In the genomic region with DNA sequence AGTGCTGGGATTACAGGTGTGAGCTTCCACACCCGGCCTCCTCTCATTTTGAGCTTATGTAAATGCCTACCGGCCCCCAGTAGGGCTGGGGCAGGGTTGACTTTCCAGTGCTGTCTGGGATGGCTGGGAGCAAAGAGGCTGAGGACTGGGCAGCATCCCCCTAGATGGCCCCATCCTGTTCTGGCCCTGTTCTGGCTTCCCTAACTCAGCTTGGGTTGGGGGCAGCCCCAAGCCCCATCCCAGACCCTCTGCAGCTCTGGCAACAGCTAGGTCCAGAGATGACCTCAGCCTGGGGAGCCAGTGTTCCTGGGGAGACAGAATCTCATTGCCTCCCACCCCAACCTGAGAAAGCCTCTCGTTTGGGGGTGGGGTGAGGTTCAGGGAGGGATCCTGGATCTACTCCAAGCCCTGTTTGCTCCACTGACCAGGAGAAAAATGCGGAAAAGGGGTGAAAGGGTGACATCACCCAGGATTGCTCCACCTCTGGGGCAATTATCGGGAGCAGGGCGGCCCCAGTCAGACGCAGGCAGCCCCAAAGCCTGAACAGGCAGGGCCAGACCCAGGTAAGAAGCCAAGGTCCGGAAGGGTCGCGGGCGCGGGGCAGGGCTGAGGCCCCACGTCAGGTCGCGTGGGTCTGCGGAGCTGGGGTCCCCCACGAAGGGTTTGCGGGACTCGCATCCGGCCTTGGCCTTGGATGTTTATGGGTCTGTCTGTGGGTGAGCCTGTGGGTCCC, we compare ENCODE assay signal across 1 cellular context.
TF ChIP-seq lines count a peak whose summit lies in the region.

A gene with protein sequence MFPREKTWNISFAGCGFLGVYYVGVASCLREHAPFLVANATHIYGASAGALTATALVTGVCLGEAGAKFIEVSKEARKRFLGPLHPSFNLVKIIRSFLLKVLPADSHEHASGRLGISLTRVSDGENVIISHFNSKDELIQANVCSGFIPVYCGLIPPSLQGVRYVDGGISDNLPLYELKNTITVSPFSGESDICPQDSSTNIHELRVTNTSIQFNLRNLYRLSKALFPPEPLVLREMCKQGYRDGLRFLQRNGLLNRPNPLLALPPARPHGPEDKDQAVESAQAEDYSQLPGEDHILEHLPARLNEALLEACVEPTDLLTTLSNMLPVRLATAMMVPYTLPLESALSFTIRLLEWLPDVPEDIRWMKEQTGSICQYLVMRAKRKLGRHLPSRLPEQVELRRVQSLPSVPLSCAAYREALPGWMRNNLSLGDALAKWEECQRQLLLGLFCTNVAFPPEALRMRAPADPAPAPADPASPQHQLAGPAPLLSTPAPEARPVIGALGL (plus strand): TSS at position 519 of the 733 bp plus-strand sequence. CDS start 805 bp downstream, outside the sequence.

TF ChIP-seq in K562, 482 proteins besides CTCF, POLR2A, EP300 and RAD21 (continued from another document and continues in another):
- TF ChIP-seq, protein P1, sequence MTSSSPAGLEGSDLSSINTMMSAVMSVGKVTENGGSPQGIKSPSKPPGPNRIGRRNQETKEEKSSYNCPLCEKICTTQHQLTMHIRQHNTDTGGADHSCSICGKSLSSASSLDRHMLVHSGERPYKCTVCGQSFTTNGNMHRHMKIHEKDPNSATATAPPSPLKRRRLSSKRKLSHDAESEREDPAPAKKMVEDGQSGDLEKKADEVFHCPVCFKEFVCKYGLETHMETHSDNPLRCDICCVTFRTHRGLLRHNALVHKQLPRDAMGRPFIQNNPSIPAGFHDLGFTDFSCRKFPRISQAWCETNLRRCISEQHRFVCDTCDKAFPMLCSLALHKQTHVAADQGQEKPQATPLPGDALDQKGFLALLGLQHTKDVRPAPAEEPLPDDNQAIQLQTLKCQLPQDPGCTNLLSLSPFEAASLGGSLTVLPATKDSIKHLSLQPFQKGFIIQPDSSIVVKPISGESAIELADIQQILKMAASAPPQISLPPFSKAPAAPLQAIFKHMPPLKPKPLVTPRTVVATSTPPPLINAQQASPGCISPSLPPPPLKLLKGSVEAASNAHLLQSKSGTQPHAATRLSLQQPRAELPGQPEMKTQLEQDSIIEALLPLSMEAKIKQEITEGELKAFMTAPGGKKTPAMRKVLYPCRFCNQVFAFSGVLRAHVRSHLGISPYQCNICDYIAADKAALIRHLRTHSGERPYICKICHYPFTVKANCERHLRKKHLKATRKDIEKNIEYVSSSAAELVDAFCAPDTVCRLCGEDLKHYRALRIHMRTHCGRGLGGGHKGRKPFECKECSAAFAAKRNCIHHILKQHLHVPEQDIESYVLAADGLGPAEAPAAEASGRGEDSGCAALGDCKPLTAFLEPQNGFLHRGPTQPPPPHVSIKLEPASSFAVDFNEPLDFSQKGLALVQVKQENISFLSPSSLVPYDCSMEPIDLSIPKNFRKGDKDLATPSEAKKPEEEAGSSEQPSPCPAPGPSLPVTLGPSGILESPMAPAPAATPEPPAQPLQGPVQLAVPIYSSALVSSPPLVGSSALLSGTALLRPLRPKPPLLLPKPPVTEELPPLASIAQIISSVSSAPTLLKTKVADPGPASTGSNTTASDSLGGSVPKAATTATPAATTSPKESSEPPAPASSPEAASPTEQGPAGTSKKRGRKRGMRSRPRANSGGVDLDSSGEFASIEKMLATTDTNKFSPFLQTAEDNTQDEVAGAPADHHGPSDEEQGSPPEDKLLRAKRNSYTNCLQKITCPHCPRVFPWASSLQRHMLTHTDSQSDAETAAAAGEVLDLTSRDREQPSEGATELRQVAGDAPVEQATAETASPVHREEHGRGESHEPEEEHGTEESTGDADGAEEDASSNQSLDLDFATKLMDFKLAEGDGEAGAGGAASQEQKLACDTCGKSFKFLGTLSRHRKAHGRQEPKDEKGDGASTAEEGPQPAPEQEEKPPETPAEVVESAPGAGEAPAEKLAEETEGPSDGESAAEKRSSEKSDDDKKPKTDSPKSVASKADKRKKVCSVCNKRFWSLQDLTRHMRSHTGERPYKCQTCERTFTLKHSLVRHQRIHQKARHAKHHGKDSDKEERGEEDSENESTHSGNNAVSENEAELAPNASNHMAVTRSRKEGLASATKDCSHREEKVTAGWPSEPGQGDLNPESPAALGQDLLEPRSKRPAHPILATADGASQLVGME (CRISPR knock-in tag; IDR thresholded peaks at IDR 0.05): no peak
- 0 out of 4 replicates have a peak, but pooled peaks of 1 of the 2 experiments have one; percentile 66 for TF ChIP-seq FOXA3 (CRISPR knock-in tag; conservative IDR thresholded peaks at IDR 0.05 in 1 of 2, IDR thresholded peaks at IDR 0.05 in 1 of 2)
- TF ChIP-seq ZNF12 (CRISPR knock-in tag; IDR thresholded peaks at IDR 0.05): no peak
- TF ChIP-seq XRCC5 (IDR thresholded peaks at IDR 0.05; ENCODE audit: low read depth, low read length): no peak
- TF ChIP-seq NELFE (IDR thresholded peaks at IDR 0.05; ENCODE audit: insufficient read depth, insufficient read length): no peak
- no peak for TF ChIP-seq ZNF224 (CRISPR knock-in tag; IDR thresholded peaks at IDR 0.05)
- TF ChIP-seq STAT5A (IDR thresholded peaks at IDR 0.05; ENCODE audit: borderline replicate concordance, low read length): no peak
- no peak for TF ChIP-seq SNRNP70 (optimal IDR thresholded peaks at IDR 0.05; ENCODE audit: low read depth, low read length)
- TF ChIP-seq MTA1 (IDR thresholded peaks at IDR 0.05; ENCODE audit: borderline replicate concordance): no peak
- TF ChIP-seq, protein P2, sequence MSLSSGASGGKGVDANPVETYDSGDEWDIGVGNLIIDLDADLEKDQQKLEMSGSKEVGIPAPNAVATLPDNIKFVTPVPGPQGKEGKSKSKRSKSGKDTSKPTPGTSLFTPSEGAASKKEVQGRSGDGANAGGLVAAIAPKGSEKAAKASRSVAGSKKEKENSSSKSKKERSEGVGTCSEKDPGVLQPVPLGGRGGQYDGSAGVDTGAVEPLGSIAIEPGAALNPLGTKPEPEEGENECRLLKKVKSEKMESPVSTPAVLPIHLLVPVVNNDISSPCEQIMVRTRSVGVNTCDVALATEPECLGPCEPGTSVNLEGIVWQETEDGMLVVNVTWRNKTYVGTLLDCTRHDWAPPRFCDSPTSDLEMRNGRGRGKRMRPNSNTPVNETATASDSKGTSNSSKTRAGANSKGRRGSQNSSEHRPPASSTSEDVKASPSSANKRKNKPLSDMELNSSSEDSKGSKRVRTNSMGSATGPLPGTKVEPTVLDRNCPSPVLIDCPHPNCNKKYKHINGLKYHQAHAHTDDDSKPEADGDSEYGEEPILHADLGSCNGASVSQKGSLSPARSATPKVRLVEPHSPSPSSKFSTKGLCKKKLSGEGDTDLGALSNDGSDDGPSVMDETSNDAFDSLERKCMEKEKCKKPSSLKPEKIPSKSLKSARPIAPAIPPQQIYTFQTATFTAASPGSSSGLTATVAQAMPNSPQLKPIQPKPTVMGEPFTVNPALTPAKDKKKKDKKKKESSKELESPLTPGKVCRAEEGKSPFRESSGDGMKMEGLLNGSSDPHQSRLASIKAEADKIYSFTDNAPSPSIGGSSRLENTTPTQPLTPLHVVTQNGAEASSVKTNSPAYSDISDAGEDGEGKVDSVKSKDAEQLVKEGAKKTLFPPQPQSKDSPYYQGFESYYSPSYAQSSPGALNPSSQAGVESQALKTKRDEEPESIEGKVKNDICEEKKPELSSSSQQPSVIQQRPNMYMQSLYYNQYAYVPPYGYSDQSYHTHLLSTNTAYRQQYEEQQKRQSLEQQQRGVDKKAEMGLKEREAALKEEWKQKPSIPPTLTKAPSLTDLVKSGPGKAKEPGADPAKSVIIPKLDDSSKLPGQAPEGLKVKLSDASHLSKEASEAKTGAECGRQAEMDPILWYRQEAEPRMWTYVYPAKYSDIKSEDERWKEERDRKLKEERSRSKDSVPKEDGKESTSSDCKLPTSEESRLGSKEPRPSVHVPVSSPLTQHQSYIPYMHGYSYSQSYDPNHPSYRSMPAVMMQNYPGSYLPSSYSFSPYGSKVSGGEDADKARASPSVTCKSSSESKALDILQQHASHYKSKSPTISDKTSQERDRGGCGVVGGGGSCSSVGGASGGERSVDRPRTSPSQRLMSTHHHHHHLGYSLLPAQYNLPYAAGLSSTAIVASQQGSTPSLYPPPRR (CRISPR knock-in tag; IDR thresholded peaks at IDR 0.05; ENCODE audit: borderline replicate concordance): no peak
- TF ChIP-seq MTA2 (IDR thresholded peaks at IDR 0.05; ENCODE audit: low read depth): no peak
- TF ChIP-seq NFIC (IDR thresholded peaks at IDR 0.05): 0 out of 2 replicates have a peak, but pooled peaks have one; percentile 14
- TF ChIP-seq ETS2 (tag; IDR thresholded peaks at IDR 0.05; ENCODE audit: borderline replicate concordance, poor library complexity, severe bottlenecking): no peak
- TF ChIP-seq, protein P3, sequence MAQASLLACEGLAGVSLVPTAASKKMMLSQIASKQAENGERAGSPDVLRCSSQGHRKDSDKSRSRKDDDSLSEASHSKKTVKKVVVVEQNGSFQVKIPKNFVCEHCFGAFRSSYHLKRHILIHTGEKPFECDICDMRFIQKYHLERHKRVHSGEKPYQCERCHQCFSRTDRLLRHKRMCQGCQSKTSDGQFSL (CRISPR knock-in tag; IDR thresholded peaks at IDR 0.05): peak; percentile 55; the same call in 1 of the 2 replicates
- TF ChIP-seq, protein P3 (tag; IDR thresholded peaks at IDR 0.05): no peak
- no peak for TF ChIP-seq SMAD3 (CRISPR knock-in tag; conservative IDR thresholded peaks at IDR 0.05)
- TF ChIP-seq, protein P4, sequence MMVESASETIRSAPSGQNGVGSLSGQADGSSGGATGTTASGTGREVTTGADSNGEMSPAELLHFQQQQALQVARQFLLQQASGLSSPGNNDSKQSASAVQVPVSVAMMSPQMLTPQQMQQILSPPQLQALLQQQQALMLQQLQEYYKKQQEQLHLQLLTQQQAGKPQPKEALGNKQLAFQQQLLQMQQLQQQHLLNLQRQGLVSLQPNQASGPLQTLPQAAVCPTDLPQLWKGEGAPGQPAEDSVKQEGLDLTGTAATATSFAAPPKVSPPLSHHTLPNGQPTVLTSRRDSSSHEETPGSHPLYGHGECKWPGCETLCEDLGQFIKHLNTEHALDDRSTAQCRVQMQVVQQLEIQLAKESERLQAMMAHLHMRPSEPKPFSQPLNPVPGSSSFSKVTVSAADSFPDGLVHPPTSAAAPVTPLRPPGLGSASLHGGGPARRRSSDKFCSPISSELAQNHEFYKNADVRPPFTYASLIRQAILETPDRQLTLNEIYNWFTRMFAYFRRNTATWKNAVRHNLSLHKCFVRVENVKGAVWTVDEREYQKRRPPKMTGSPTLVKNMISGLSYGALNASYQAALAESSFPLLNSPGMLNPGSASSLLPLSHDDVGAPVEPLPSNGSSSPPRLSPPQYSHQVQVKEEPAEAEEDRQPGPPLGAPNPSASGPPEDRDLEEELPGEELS (CRISPR knock-in tag; IDR thresholded peaks at IDR 0.05; ENCODE audit: borderline replicate concordance): no peak
- TF ChIP-seq ZNF175 (CRISPR knock-in tag; IDR thresholded peaks at IDR 0.05; ENCODE audit: low read depth): no peak
- no peak for TF ChIP-seq RUNX1 (IDR thresholded peaks at IDR 0.05; ENCODE audit: low read depth)
- TF ChIP-seq E2F3 (CRISPR knock-in tag; IDR thresholded peaks at IDR 0.05): no peak
- peak; percentile 8; the same call in 1 of the 2 replicates for TF ChIP-seq GATAD2B (IDR thresholded peaks at IDR 0.05; ENCODE audit: borderline replicate concordance)
- TF ChIP-seq, protein P5, sequence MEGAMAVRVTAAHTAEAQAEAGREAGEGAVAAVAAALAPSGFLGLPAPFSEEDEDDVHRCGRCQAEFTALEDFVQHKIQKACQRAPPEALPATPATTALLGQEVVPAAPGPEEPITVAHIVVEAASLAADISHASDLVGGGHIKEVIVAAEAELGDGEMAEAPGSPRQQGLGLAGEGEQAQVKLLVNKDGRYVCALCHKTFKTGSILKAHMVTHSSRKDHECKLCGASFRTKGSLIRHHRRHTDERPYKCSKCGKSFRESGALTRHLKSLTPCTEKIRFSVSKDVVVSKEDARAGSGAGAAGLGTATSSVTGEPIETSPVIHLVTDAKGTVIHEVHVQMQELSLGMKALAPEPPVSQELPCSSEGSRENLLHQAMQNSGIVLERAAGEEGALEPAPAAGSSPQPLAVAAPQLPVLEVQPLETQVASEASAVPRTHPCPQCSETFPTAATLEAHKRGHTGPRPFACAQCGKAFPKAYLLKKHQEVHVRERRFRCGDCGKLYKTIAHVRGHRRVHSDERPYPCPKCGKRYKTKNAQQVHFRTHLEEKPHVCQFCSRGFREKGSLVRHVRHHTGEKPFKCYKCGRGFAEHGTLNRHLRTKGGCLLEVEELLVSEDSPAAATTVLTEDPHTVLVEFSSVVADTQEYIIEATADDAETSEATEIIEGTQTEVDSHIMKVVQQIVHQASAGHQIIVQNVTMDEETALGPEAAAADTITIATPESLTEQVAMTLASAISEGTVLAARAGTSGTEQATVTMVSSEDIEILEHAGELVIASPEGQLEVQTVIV (CRISPR knock-in tag; IDR thresholded peaks at IDR 0.05; ENCODE audit: borderline replicate concordance): no peak
- TF ChIP-seq, protein P6, sequence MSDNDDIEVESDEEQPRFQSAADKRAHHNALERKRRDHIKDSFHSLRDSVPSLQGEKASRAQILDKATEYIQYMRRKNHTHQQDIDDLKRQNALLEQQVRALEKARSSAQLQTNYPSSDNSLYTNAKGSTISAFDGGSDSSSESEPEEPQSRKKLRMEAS (CRISPR knock-in tag; IDR thresholded peaks at IDR 0.05): 0 out of 2 replicates have a peak, but pooled peaks have one; percentile 25
- peak; percentile 50; the same call in 1 of the 2 replicates for TF ChIP-seq JUND (IDR thresholded peaks at IDR 0.05; ENCODE audit: borderline replicate concordance, low read depth, low read length)
- peak; percentile 16; the same call in 1 of the 3 replicates for TF ChIP-seq JUND (tag; IDR thresholded peaks at IDR 0.05; ENCODE audit: borderline replicate concordance, low read depth, low read length)
- TF ChIP-seq CBFB (CRISPR knock-in tag; IDR thresholded peaks at IDR 0.05): no peak
- TF ChIP-seq PYGO2 (tag; IDR thresholded peaks at IDR 0.05): no peak
- TF ChIP-seq TEAD4 (IDR thresholded peaks at IDR 0.05; ENCODE audit: low read length): no peak
- 0 out of 2 replicates have a peak, but pooled peaks have one; percentile 37 for TF ChIP-seq TEAD4 (CRISPR knock-in tag; IDR thresholded peaks at IDR 0.05; ENCODE audit: borderline replicate concordance)
- peak; percentile 70 for TF ChIP-seq ATF7 (IDR thresholded peaks at IDR 0.05)
- TF ChIP-seq, protein P7, sequence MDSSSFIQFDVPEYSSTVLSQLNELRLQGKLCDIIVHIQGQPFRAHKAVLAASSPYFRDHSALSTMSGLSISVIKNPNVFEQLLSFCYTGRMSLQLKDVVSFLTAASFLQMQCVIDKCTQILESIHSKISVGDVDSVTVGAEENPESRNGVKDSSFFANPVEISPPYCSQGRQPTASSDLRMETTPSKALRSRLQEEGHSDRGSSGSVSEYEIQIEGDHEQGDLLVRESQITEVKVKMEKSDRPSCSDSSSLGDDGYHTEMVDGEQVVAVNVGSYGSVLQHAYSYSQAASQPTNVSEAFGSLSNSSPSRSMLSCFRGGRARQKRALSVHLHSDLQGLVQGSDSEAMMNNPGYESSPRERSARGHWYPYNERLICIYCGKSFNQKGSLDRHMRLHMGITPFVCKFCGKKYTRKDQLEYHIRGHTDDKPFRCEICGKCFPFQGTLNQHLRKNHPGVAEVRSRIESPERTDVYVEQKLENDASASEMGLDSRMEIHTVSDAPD (CRISPR knock-in tag; IDR thresholded peaks at IDR 0.05): no peak
- no peak for TF ChIP-seq ZNF830 (CRISPR knock-in tag; IDR thresholded peaks at IDR 0.05)
- no peak; the same call in 1 of the 2 replicates for TF ChIP-seq SMAD4 (CRISPR knock-in tag; conservative IDR thresholded peaks at IDR 0.05)
- no peak for TF ChIP-seq KAT2B (IDR thresholded peaks at IDR 0.05; ENCODE audit: low read depth, low read length)
